In genomic region chr10:12500406-12501303, GRCh38 we compare ENCODE assay signal across 10 cellular contexts.
DNase-seq lines count a peak whose midpoint lies in the region; ATAC-seq, FAIRE-seq and TF ChIP-seq lines count a peak whose summit lies in the region.
"Had no signal": no experiment of that assay in that cellular context is flagged by ENCODE, and none has a peak within 500 bp of the region (broad histone marks: within the 10 kb centered on the region; RNA-seq: fewer than 3 reads in every experiment).

No MANE protein-coding gene starts in this region.

- no peak overlapping the region for H3K4me2 ChIP-seq in GM12878 (ENCODE audit: control insufficient read depth, insufficient read depth)

- H3K4me1 ChIP-seq in GM12878 (ENCODE audit: control insufficient read depth, insufficient read depth, low read length), result peaks cover 3% of the 10 kb centered on the region

- no peak for ATAC-seq in GM12878
- ATAC-seq in GM21381 (IDR thresholded peaks at IDR 0.05; ENCODE audit: unreplicated experiment), result no peak
- no peak for ATAC-seq in GM19023 (IDR thresholded peaks at IDR 0.05; ENCODE audit: unreplicated experiment)

- no peak for TF ChIP-seq POLR2A in GM12878 (IDR thresholded peaks at IDR 0.05; ENCODE audit: low read depth, low read length)

- no peak overlapping the region for H3K27ac ChIP-seq in GM12878 (ENCODE audit: control insufficient read depth, insufficient read depth)
- H3K27ac ChIP-seq: transverse colon had no signal

- no peak for TF ChIP-seq EP300 in GM12878 (IDR thresholded peaks at IDR 0.05; ENCODE audit: borderline replicate concordance in 1 of 2, control insufficient read depth in 1 of 2, low read depth in 2 of 2, low read length in 2 of 2)

- no peak for TF ChIP-seq CTCF in GM12878 (IDR thresholded peaks at IDR 0.05 in 2 of 3, conservative IDR thresholded peaks at IDR 0.05 in 1 of 3; ENCODE audit: control insufficient read depth in 2 of 3, extremely low read depth in 1 of 3, insufficient read depth in 1 of 3, low read depth in 3 of 3, low read length in 3 of 3)

- 79% methylated on average over 7 of the region's 7 CpGs for WGBS in GM12878 (ENCODE audit: insufficient coverage, insufficient replicate concordance, low lambda C conversion rate, missing lambda C conversion rate)

- no peak overlapping the region for H3K4me3 ChIP-seq in GM12878
- H3K4me3 ChIP-seq: transverse colon had no signal

- CTCF ChIA-PET in GM12878 (lab: Yijun Ruan, JAX), result interaction anchor here (1.1 kb wide), 1 partner anchor 156 kb away, joined by 3 read pairs; no protein-coding TSS in a partner anchor

- FAIRE-seq in GM12878 (lab: Jason Lieb, UNC), result peak; percentile 13

- SMC1A ChIA-PET in GM12878 (lab: Charles Lee; ENCODE audit: uncharacterized antibody, unreplicated experiment), result no interaction called here

- RAD21 ChIA-PET in GM12878 (lab: Charles Lee; ENCODE audit: unreplicated experiment), result no interaction called here

- no peaks in the 10 kb centered on the region for H3K9me3 ChIP-seq in GM12878 (replicated peaks; ENCODE audit: control insufficient read depth, insufficient read depth, low read length)
- H3K9me3 ChIP-seq: transverse colon had no signal

- H3K79me2 ChIP-seq in GM12878 (ENCODE audit: control insufficient read depth, insufficient read depth, low read length), result no peaks in the 10 kb centered on the region

- H3K9ac ChIP-seq in GM12878 (ENCODE audit: control insufficient read depth, insufficient read depth, low read length), result no peak overlapping the region

- no peak overlapping the region for H2AFZ ChIP-seq in GM12878 (ENCODE audit: control insufficient read depth, low read depth, low read length)

- DNase-seq in NCI-H1105 treated with DMSO at 0.1 percent for 48 hours (lab: John Stamatoyannopoulos, UW) (peak; percentile 23), NCI-H1105 (lab: John Stamatoyannopoulos, UW) (no peak), NCI-H2029 treated with DMSO at 0.1 percent for 48 hours (lab: John Stamatoyannopoulos, UW) (peak; percentile 67), GM12878 (ENCODE audit: low read depth, low spot score) (no peak), posterior vena cava (ENCODE audit: low spot score) (peak; percentile 43), D341Med (ENCODE audit: low spot score) (no peak)
- DNase-seq: 8988T, transverse colon had no signal

- TF ChIP-seq RAD21 in GM12878 (IDR thresholded peaks at IDR 0.05; ENCODE audit: insufficient read depth, low read depth, low read length), result no peak

- H3K27me3 ChIP-seq in GM12878 (replicated peaks in 1 of 2; ENCODE audit: control insufficient read depth in 2 of 2, insufficient read depth in 2 of 2, low read length in 1 of 2), result no peaks in the 10 kb centered on the region
- H3K27me3 ChIP-seq: transverse colon had no signal

- in situ Hi-C loops in GM12878 (cut with MboI), result no loop called here

- no peaks in the 10 kb centered on the region for H3K36me3 ChIP-seq in GM12878 (ENCODE audit: control insufficient read depth in 2 of 2, insufficient read depth in 2 of 2, low read length in 1 of 2)
- H3K36me3 ChIP-seq: transverse colon had no signal

- BruUV-seq in GM12878 (replicated peaks; lab: Mats Ljungman, UMichigan), result no TSS peak

- intact Hi-C loops in GM12878 (cut with micrococcal nuclease; ENCODE audit: unreplicated experiment) (no loop called here), posterior vena cava (cut with DNase I) (no loop called here)

- H4K20me1 ChIP-seq in GM12878 (ENCODE audit: control insufficient read depth, insufficient read depth), result no peaks in the 10 kb centered on the region

- POLR2A ChIA-PET in GM12878 (lab: Charles Lee), result no interaction called here

TF ChIP-seq in GM12878, 131 proteins besides CTCF, POLR2A, EP300 and RAD21:
- TF ChIP-seq ZBED1 (IDR thresholded peaks at IDR 0.05; ENCODE audit: borderline replicate concordance) (no peak), CBFB (IDR thresholded peaks at IDR 0.05; ENCODE audit: low read depth) (no peak), CREB1 (IDR thresholded peaks at IDR 0.05; ENCODE audit: low read depth) (no peak), USF1 (IDR thresholded peaks at IDR 0.05; ENCODE audit: borderline replicate concordance, extremely low read length, insufficient read depth, low read depth, low read length) (no peak), SP1 (IDR thresholded peaks at IDR 0.05; ENCODE audit: low read depth, low read length) (no peak), FOXK2 (IDR thresholded peaks at IDR 0.05) (no peak), POLR2AphosphoS2 (IDR thresholded peaks at IDR 0.05; ENCODE audit: low read depth, low read length) (no peak), MYC (IDR thresholded peaks at IDR 0.05; ENCODE audit: insufficient read depth, insufficient read length, insufficient replicate concordance, low read length, severe bottlenecking) (no peak)
- TF ChIP-seq, protein P1, sequence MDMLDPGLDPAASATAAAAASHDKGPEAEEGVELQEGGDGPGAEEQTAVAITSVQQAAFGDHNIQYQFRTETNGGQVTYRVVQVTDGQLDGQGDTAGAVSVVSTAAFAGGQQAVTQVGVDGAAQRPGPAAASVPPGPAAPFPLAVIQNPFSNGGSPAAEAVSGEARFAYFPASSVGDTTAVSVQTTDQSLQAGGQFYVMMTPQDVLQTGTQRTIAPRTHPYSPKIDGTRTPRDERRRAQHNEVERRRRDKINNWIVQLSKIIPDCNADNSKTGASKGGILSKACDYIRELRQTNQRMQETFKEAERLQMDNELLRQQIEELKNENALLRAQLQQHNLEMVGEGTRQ (IDR thresholded peaks at IDR 0.05; ENCODE audit: borderline replicate concordance, low read depth, low read length), result no peak
- TF ChIP-seq, protein P2, sequence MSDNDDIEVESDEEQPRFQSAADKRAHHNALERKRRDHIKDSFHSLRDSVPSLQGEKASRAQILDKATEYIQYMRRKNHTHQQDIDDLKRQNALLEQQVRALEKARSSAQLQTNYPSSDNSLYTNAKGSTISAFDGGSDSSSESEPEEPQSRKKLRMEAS (IDR thresholded peaks at IDR 0.05; ENCODE audit: low read depth, low read length), result no peak
- TF ChIP-seq, protein P3, sequence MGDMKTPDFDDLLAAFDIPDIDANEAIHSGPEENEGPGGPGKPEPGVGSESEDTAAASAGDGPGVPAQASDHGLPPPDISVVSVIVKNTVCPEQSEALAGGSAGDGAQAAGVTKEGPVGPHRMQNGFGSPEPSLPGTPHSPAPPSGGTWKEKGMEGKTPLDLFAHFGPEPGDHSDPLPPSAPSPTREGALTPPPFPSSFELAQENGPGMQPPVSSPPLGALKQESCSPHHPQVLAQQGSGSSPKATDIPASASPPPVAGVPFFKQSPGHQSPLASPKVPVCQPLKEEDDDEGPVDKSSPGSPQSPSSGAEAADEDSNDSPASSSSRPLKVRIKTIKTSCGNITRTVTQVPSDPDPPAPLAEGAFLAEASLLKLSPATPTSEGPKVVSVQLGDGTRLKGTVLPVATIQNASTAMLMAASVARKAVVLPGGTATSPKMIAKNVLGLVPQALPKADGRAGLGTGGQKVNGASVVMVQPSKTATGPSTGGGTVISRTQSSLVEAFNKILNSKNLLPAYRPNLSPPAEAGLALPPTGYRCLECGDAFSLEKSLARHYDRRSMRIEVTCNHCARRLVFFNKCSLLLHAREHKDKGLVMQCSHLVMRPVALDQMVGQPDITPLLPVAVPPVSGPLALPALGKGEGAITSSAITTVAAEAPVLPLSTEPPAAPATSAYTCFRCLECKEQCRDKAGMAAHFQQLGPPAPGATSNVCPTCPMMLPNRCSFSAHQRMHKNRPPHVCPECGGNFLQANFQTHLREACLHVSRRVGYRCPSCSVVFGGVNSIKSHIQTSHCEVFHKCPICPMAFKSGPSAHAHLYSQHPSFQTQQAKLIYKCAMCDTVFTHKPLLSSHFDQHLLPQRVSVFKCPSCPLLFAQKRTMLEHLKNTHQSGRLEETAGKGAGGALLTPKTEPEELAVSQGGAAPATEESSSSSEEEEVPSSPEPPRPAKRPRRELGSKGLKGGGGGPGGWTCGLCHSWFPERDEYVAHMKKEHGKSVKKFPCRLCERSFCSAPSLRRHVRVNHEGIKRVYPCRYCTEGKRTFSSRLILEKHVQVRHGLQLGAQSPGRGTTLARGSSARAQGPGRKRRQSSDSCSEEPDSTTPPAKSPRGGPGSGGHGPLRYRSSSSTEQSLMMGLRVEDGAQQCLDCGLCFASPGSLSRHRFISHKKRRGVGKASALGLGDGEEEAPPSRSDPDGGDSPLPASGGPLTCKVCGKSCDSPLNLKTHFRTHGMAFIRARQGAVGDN (IDR thresholded peaks at IDR 0.05), result no peak

Comparison
In these comparisons a context has a peak if more than half of its experiments do, and no peak if none do; other contexts are left out.
1. DNase-seq: peak in NCI-H1105 treated with DMSO at 0.1 percent for 48 hours (single experiment), NCI-H2029 treated with DMSO at 0.1 percent for 48 hours (single experiment) and posterior vena cava (single experiment); none in NCI-H1105 (single experiment), GM12878 (single experiment) and D341Med (single experiment).